ENCODE assay signal across 27 cellular contexts in the genomic region with DNA sequence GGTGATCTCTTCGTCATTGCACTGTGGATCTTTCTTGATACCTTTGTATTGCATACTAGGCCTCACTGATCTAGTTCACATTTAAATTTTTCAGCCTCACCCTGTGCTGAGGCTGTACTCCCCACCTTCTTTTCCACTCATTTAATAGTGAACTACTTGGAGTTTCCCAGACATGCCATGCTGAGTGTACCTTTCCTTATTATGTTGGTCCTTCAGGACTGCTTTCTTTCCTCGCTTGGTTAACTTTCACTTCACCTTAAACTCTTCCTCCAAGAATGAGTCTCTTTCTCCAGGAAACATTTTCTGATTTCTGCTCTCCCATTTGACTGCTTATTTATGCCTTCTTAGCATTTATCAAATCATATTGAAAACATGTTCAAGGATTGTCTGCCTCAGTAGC.
"Had no signal": no experiment of that assay in that cellular context is flagged by ENCODE, and none has a peak within 500 bp of the region (broad histone marks: within the 10 kb centered on the region; RNA-seq: fewer than 3 reads in every experiment).

No MANE protein-coding gene starts in this region.

- H3K4me3 Mint-ChIP-seq: activated CD4-positive, alpha-beta memory T cell treated with anti-CD3 and anti-CD28 coated beads, Interleukin-2, amount 10 ng/mL, durations not matched to agents 7 days and 5 days; activated CD4-positive, alpha-beta T cell treated with anti-CD3 and anti-CD28 coated beads, Interleukin-2, amount 10 ng/mL, durations not matched to agents 24 days and 14 days; activated naive CD8-positive, alpha-beta T cell; activated T-helper 1 cell treated with anti-CD3 and anti-CD28 coated beads, Interleukin-12 subunit alpha, Interleukin-12 subunit beta, Interleukin-2, Interleukin-4 antibody, amounts not matched to agents 30 ng/mL and 10 ng/mL and 1 ng/mL, durations not matched to agents 14 hours and 24 hours and 36 hours; nephron progenitor cell; stimulated activated naive CD8-positive, alpha-beta T cell treated with anti-CD3 and anti-CD28 coated beads, Interleukin-15, amount 100 ng/mL, for 72 hours; T-helper 2 cell treated with Interferon-gamma antibody and Interleukin-4, amounts not matched to agents 5 μg/mL and 100 μg/mL, for 36 hours had no signal

- H3K27ac Mint-ChIP-seq: activated CD4-positive, alpha-beta memory T cell treated with anti-CD3 and anti-CD28 coated beads, Interleukin-2, amount 10 ng/mL, durations not matched to agents 7 days and 5 days; activated CD4-positive, alpha-beta T cell treated with anti-CD3 and anti-CD28 coated beads, Interleukin-2, amount 10 ng/mL, durations not matched to agents 24 days and 14 days; activated naive CD8-positive, alpha-beta T cell; activated T-helper 1 cell treated with anti-CD3 and anti-CD28 coated beads, Interleukin-12 subunit alpha, Interleukin-12 subunit beta, Interleukin-2, Interleukin-4 antibody, amounts not matched to agents 30 ng/mL and 10 ng/mL and 1 ng/mL, durations not matched to agents 14 hours and 24 hours and 36 hours; T-helper 2 cell treated with Interferon-gamma antibody and Interleukin-4, amounts not matched to agents 5 μg/mL and 100 μg/mL, for 36 hours had no signal

- H3K27me3 ChIP-seq: adrenal gland, ascending aorta, brain microvascular endothelial cell, esophagus muscularis mucosa, pancreas, tibial nerve had no signal

- ATAC-seq: activated CD4-positive, CD25-positive, alpha-beta regulatory T cell treated with anti-CD3 and anti-CD28 coated beads, Interleukin-2, amount 50 U/mL, for 24 hours; left ventricle myocardium superior; pancreas; psoas muscle; right cardiac atrium; stimulated activated naive CD8-positive, alpha-beta T cell treated with anti-CD3 and anti-CD28 coated beads, Interleukin-15, amount 100 ng/mL, for 72 hours had no signal

- H3K9me3 ChIP-seq: adrenal gland, ascending aorta, pancreas, psoas muscle, tibial nerve had no signal

- H3K4me1 ChIP-seq: ascending aorta had no signal

- H3K36me3 ChIP-seq: adrenal gland, ascending aorta, brain microvascular endothelial cell, esophagus muscularis mucosa, pancreas, tibial nerve had no signal

- H3K27ac ChIP-seq: adrenal gland, ascending aorta, brain microvascular endothelial cell, esophagus muscularis mucosa, pancreas, psoas muscle, tibial nerve, VCaP had no signal

- DNase-seq: activated CD4-positive, alpha-beta memory T cell treated with anti-CD3 and anti-CD28 coated beads, Interleukin-2, amount 10 ng/mL, durations not matched to agents 7 days and 5 days; activated CD4-positive, alpha-beta T cell treated with anti-CD3 and anti-CD28 coated beads, Interleukin-2, amount 10 ng/mL, durations not matched to agents 24 days and 14 days; adrenal gland; brain microvascular endothelial cell; caudate nucleus; effector memory CD4-positive, alpha-beta T cell; head of caudate nucleus; hypothalamus; left ventricle myocardium superior; mammary epithelial cell; nephron progenitor cell; pancreas; psoas muscle; right cardiac atrium; stimulated activated CD4-positive, alpha-beta T cell treated with anti-CD3 and anti-CD28 coated beads, Interleukin-12 subunit alpha, Interleukin-12 subunit beta, amount 100 ng/mL, for 4 hours; stimulated activated naive CD8-positive, alpha-beta T cell treated with anti-CD3 and anti-CD28 coated beads, Interleukin-15, amount 100 ng/mL, for 72 hours had no signal

- FAIRE-seq: endothelial cell of umbilical vein, frontal cortex, pancreas, urothelium cell line had no signal

- H3K27me3 Mint-ChIP-seq: activated CD4-positive, alpha-beta memory T cell treated with anti-CD3 and anti-CD28 coated beads, Interleukin-2, amount 10 ng/mL, durations not matched to agents 7 days and 5 days; activated CD4-positive, alpha-beta T cell treated with anti-CD3 and anti-CD28 coated beads, Interleukin-2, amount 10 ng/mL, durations not matched to agents 24 days and 14 days; activated naive CD8-positive, alpha-beta T cell; stimulated activated naive CD8-positive, alpha-beta T cell treated with anti-CD3 and anti-CD28 coated beads, Interleukin-15, amount 100 ng/mL, for 72 hours had no signal

- H3K9me3 Mint-ChIP-seq: activated CD4-positive, alpha-beta memory T cell treated with anti-CD3 and anti-CD28 coated beads, Interleukin-2, amount 10 ng/mL, durations not matched to agents 7 days and 5 days; stimulated activated naive CD8-positive, alpha-beta T cell treated with anti-CD3 and anti-CD28 coated beads, Interleukin-15, amount 100 ng/mL, for 72 hours had no signal

- H3K4me3 ChIP-seq: adrenal gland, ascending aorta, esophagus muscularis mucosa, pancreas, psoas muscle, tibial nerve had no signal
